22 cellular contexts compared by ENCODE assay signal in genomic region chr18:3693385-3693784, GRCh38.
"Had no signal": no experiment of that assay in that cellular context is flagged by ENCODE, and none has a peak within 500 bp of the region (broad histone marks: within the 10 kb centered on the region; RNA-seq: fewer than 3 reads in every experiment).

No MANE protein-coding gene starts in this region.

- H3K27ac Mint-ChIP-seq: immature natural killer cell; naive thymus-derived CD8-positive, alpha-beta T cell; progenitor cell of endocrine pancreas; stimulated activated memory B cell treated with anti-CD40 and anti-IgM and Interleukin-4, amounts not matched to agents 10 μg/mL and 1 μg/mL and 100 μg/mL, for 72 hours had no signal

- DNase-seq: hypothalamus; immature natural killer cell; kidney; left colon; left lung; lower lobe of right lung; mammary epithelial cell; mesenchymal stem cell; naive thymus-derived CD8-positive, alpha-beta T cell; ovary; right lobe of liver; stimulated activated CD4-positive, alpha-beta T cell treated with anti-CD3 and anti-CD28 coated beads, Interleukin-1b, Interleukin-23, amount 100 ng/mL, for 48 hours; stimulated activated CD4-positive, alpha-beta T cell treated with anti-CD3 and anti-CD28 coated beads, Interleukin-2, amount 100 ng/mL, for 48 hours; stimulated activated CD4-positive, alpha-beta T cell treated with anti-CD3 and anti-CD28 coated beads, Interleukin-4, amount 100 ng/mL, for 4 hours; stimulated activated CD8-positive, alpha-beta memory T cell treated with anti-CD3 and anti-CD28 coated beads, Interleukin-4, amount 100 ng/mL, for 48 hours; stimulated activated naive CD4-positive, alpha-beta T cell treated with Interleukin-2 at 50 U/mL for 16 hours; tibial artery; trophoblast cell; upper lobe of right lung; uterus had no signal

- H3K27me3 Mint-ChIP-seq: progenitor cell of endocrine pancreas had no signal

- H3K4me3 Mint-ChIP-seq: immature natural killer cell; naive thymus-derived CD8-positive, alpha-beta T cell; stimulated activated memory B cell treated with anti-CD40 and anti-IgM and Interleukin-4, amounts not matched to agents 10 μg/mL and 1 μg/mL and 100 μg/mL, for 72 hours had no signal

- H3K4me1 Mint-ChIP-seq: naive thymus-derived CD8-positive, alpha-beta T cell; stimulated activated memory B cell treated with anti-CD40 and anti-IgM and Interleukin-4, amounts not matched to agents 10 μg/mL and 1 μg/mL and 100 μg/mL, for 72 hours had no signal

- H3K9me3 Mint-ChIP-seq: immature natural killer cell had no signal

- H3K36me3 Mint-ChIP-seq: immature natural killer cell; stimulated activated memory B cell treated with anti-CD40 and anti-IgM and Interleukin-4, amounts not matched to agents 10 μg/mL and 1 μg/mL and 100 μg/mL, for 72 hours had no signal

- ATAC-seq: left colon; naive thymus-derived CD8-positive, alpha-beta T cell; stimulated activated memory B cell treated with anti-CD40 and anti-IgM and Interleukin-4, amounts not matched to agents 10 μg/mL and 1 μg/mL and 100 μg/mL, for 72 hours had no signal
